Comparison of ENCODE assay signal across 1 cellular context in the genomic region with DNA sequence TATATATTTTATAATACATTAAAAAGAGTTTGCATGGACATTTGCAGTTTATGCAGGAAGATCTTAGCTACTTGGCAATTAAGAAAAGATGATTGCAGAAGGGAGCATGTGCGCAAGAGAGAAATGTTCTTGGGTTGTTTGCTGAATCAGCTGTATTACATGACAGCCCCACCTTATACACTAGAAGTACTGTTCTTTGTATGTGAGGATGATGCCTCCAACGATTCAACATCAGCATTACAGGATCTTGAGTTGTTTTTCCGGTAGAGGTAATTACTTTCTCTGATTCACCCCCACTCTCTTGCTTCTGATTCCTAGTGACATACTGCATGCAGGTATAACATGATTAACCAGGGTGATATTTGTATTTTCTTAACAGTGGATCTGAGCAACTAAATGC.
TF ChIP-seq lines count a peak whose summit lies in the region.

No MANE protein-coding gene starts in this region.

TF ChIP-seq in HepG2, 621 proteins besides CTCF, POLR2A, EP300 and RAD21 (continued from another document):
- TF ChIP-seq, protein P1, sequence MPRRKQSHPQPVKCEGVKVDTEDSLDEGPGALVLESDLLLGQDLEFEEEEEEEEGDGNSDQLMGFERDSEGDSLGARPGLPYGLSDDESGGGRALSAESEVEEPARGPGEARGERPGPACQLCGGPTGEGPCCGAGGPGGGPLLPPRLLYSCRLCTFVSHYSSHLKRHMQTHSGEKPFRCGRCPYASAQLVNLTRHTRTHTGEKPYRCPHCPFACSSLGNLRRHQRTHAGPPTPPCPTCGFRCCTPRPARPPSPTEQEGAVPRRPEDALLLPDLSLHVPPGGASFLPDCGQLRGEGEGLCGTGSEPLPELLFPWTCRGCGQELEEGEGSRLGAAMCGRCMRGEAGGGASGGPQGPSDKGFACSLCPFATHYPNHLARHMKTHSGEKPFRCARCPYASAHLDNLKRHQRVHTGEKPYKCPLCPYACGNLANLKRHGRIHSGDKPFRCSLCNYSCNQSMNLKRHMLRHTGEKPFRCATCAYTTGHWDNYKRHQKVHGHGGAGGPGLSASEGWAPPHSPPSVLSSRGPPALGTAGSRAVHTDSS (CRISPR knock-in tag; conservative IDR thresholded peaks at IDR 0.05): no peak
- TF ChIP-seq MAFK (conservative IDR thresholded peaks at IDR 0.05 in 1 of 2, IDR thresholded peaks at IDR 0.05 in 1 of 2; ENCODE audit: low read length in 2 of 2) (peak; percentile 69 to 83; a peak in 3 of 4 replicates), MAFF (IDR thresholded peaks at IDR 0.05; ENCODE audit: low read depth, low read length) (peak; percentile 77)
